Comparison of ENCODE assay signal across 23 cellular contexts in genomic region chr5:129406440-129406839, GRCh38. TPM values are rescaled to one million over a fixed set of nuclear protein-coding genes. Genes with fewer than 3 reads are reported as not detected.
"Had no signal": no experiment of that assay in that cellular context is flagged by ENCODE, and none has a peak within 500 bp of the region (broad histone marks: within the 10 kb centered on the region; RNA-seq: fewer than 3 reads in every experiment).

No MANE protein-coding gene starts in this region.

- FAIRE-seq: keratinocyte, urothelium cell line had no signal

- H2AFZ ChIP-seq: hepatocyte had no signal

- H3K9me3 ChIP-seq: left lung, lower lobe of right lung, right atrium auricular region, right lobe of liver, suprapubic skin, thoracic aorta, tibial artery, upper lobe of right lung had no signal

- H3K27ac ChIP-seq: hepatocyte, left lung, lower lobe of right lung, right atrium auricular region, right lobe of liver, suprapubic skin, thoracic aorta, tibial artery, upper lobe of right lung had no signal

- H3K4me2 ChIP-seq: hepatocyte had no signal

- H3K4me3 ChIP-seq: hepatocyte, left lung, lower lobe of right lung, right atrium auricular region, right lobe of liver, suprapubic skin, thoracic aorta, tibial artery, upper lobe of right lung had no signal

- H3K27me3 ChIP-seq: hepatocyte, left lung, right atrium auricular region, right lobe of liver, suprapubic skin, tibial artery, upper lobe of right lung had no signal

- H3K79me2 ChIP-seq: hepatocyte had no signal

- ATAC-seq: left colon; left lung; lower lobe of right lung; naive thymus-derived CD8-positive, alpha-beta T cell; right lobe of liver; stimulated activated effector memory CD8-positive, alpha-beta T cell treated with anti-CD3 and anti-CD28 coated beads, Interleukin-12 subunit alpha, Interleukin-12 subunit beta, amount 100 ng/mL, for 72 hours; upper lobe of right lung had no signal

- H3K4me1 ChIP-seq: left lung, lower lobe of right lung, right atrium auricular region, right lobe of liver, suprapubic skin, tibial artery, upper lobe of right lung had no signal

- DNase-seq: kidney glomerular epithelial cell; left colon; left lung; lower lobe of right lung; mammary epithelial cell; mesenchymal stem cell; naive thymus-derived CD8-positive, alpha-beta T cell; nucleus accumbens; right lobe of liver; stimulated activated CD4-positive, alpha-beta T cell treated with anti-CD3 and anti-CD28 coated beads, Interleukin-4, amount 100 ng/mL, for 24 hours; stimulated activated naive CD4-positive, alpha-beta T cell; tibial artery; upper lobe of right lung had no signal

- H3K36me3 ChIP-seq: left lung, lower lobe of right lung, right atrium auricular region, right lobe of liver, suprapubic skin, thoracic aorta, tibial artery, upper lobe of right lung had no signal

RNA-seq across cellular contexts. Expression of gene ADAMTS19, which starts 53.7 kb away (rescaled TPM):
- total RNA-seq: lower lobe of right lung; naive thymus-derived CD8-positive, alpha-beta T cell; osteoblast; pulmonary artery endothelial cell; right lobe of liver; suprapubic skin; upper lobe of right lung had no signal
- polyA plus RNA-seq: liver; naive thymus-derived CD8-positive, alpha-beta T cell had no signal
